In genomic region chr5:159359871-159360270, GRCh38 we compare ENCODE assay signal across 19 cellular contexts. TPM values are rescaled to one million over a fixed set of nuclear protein-coding genes. Genes with fewer than 3 reads are reported as not detected.
"Had no signal": no experiment of that assay in that cellular context is flagged by ENCODE, and none has a peak within 500 bp of the region (broad histone marks: within the 10 kb centered on the region; RNA-seq: fewer than 3 reads in every experiment).

No MANE protein-coding gene starts in this region.

RNA-seq across cellular contexts. Expression of gene IL12B, which starts 29.6 kb away (rescaled TPM):
- total RNA-seq: kidney epithelial cell, left ventricle myocardium inferior, lower leg skin, mesothelial cell of epicardium, mononuclear cell, natural killer cell, omental fat pad, ovary, progenitor cell of endocrine pancreas, pulmonary artery endothelial cell, renal cortical epithelial cell, right atrium auricular region, right lobe of liver, skeletal muscle tissue, smooth muscle cell, temporal lobe, tibial nerve, ureter, uterus had no signal
